ENCODE assay signal across 16 cellular contexts in genomic region chr17:81593105-81593871, GRCh38. TPM values are rescaled to one million over a fixed set of nuclear protein-coding genes. Genes with fewer than 3 reads are reported as not detected.
A peak's percentile ranks its signal among the peaks of the same experiment; 100 is the strongest.
DNase-seq lines count a peak whose midpoint lies in the region; ATAC-seq and TF ChIP-seq lines count a peak whose summit lies in the region.
"Had no signal": no experiment of that assay in that cellular context is flagged by ENCODE, and none has a peak within 500 bp of the region (broad histone marks: within the 10 kb centered on the region; RNA-seq: fewer than 3 reads in every experiment).

No MANE protein-coding gene starts in this region.

- H3K79me2 ChIP-seq in osteoblast (ENCODE audit: insufficient read depth, low read length): peaks cover 34% of the 10 kb centered on the region

- no peak overlapping the region for H2AFZ ChIP-seq in osteoblast (ENCODE audit: low read length)

- POLR2A ChIA-PET in HEK293 (lab: Yijun Ruan, JAX): no interaction called here

- H3K9me3 ChIP-seq in HEK293 (ENCODE audit: control insufficient read depth, insufficient read depth, low read depth, low read length) (no peaks in the 10 kb centered on the region), SK-N-MC (ENCODE audit: low read depth, low read length) (no peaks in the 10 kb centered on the region), left ventricle myocardium inferior (replicated peaks) (no peaks in the 10 kb centered on the region), osteoblast (ENCODE audit: low read depth, low read length) (no peaks in the 10 kb centered on the region), left lung (no peaks in the 10 kb centered on the region), esophagus muscularis mucosa (no peaks in the 10 kb centered on the region)
- H3K9me3 ChIP-seq: Peyer's patch had no signal

- no peak for TF ChIP-seq POLR2A in esophagus muscularis mucosa (IDR thresholded peaks at IDR 0.05; ENCODE audit: low read depth)

- peaks cover 2% of the 10 kb centered on the region for H4K20me1 ChIP-seq in osteoblast (ENCODE audit: insufficient read depth, low read length)

- H3K4me2 ChIP-seq in osteoblast (ENCODE audit: insufficient read depth, low read length): no peak overlapping the region

- H3K4me1 ChIP-seq in HEK293 (ENCODE audit: control insufficient read depth, insufficient read depth, low read length): no peaks in the 10 kb centered on the region
- peaks cover 28% of the 10 kb centered on the region for H3K4me1 ChIP-seq in left ventricle myocardium inferior
- peaks cover 20% of the 10 kb centered on the region for H3K4me1 ChIP-seq in osteoblast (ENCODE audit: insufficient read depth, low read length)
- no peaks in the 10 kb centered on the region for H3K4me1 ChIP-seq in left lung
- no peaks in the 10 kb centered on the region for H3K4me1 ChIP-seq in esophagus muscularis mucosa
- H3K4me1 ChIP-seq: Peyer's patch had no signal

- DNase-seq in SK-N-MC (ENCODE audit: low read depth, low spot score): no peak
- DNase-seq in left ventricle myocardium inferior: no peak
- DNase-seq in osteoblast (ENCODE audit: insufficient read length, low spot score, missing footprints): no peak
- DNase-seq in OCI-M2 (lab: John Stamatoyannopoulos, UW; ENCODE audit: unreplicated experiment): no peak
- DNase-seq in left lung: no peak
- no peak for DNase-seq in esophagus muscularis mucosa (ENCODE audit: extremely low spot score)
- DNase-seq: C1 segment of cervical spinal cord, H7, Kasumi-1, NCI-H2029, NCI-H2171 treated with DMSO at 0.1 percent for 48 hours, NCI-H774, Peyer's patch, SIG-M5 had no signal

- H3K4me3 ChIP-seq in HEK293 (ENCODE audit: low read depth, low read length) (no peak overlapping the region), SK-N-MC (no peak overlapping the region), left ventricle myocardium inferior (no peak overlapping the region), osteoblast (ENCODE audit: insufficient read depth, low read length) (no peak overlapping the region), left lung (no peak overlapping the region), esophagus muscularis mucosa (no peak overlapping the region)
- H3K4me3 ChIP-seq: Peyer's patch had no signal

- H3K9ac ChIP-seq in SK-N-MC (ENCODE audit: insufficient read length): no peak overlapping the region

- no peak for TF ChIP-seq EP300 in esophagus muscularis mucosa (IDR thresholded peaks at IDR 0.05)

- intact Hi-C loops in left ventricle myocardium inferior (cut with micrococcal nuclease) (no loop called here), left lung (cut with DNase I) (no loop called here), esophagus muscularis mucosa (cut with DNase I) (no loop called here)

- CTCF ChIA-PET in HEK293 (lab: Yijun Ruan, JAX): interaction anchor here (3.5 kb wide), 1 partner anchor 8 kb away, joined by 19 read pairs; no protein-coding TSS in a partner anchor

- TF ChIP-seq CTCF in HEK293 (tag by site-specific recombination; IDR thresholded peaks at IDR 0.05) (no peak), left ventricle myocardium inferior (IDR thresholded peaks at IDR 0.05; ENCODE audit: borderline replicate concordance) (no peak), osteoblast (IDR thresholded peaks at IDR 0.05; ENCODE audit: extremely low read depth, low read depth, low read length) (no peak), left lung (IDR thresholded peaks at IDR 0.05) (no peak), esophagus muscularis mucosa (IDR thresholded peaks at IDR 0.05) (no peak)

- ATAC-seq in SK-N-SH treated with all-trans-retinoic acid at 6 μM for 48 hours (no peak), left lung (no peak)

- WGBS in esophagus muscularis mucosa: 89% methylated on average over 11 of the region's 11 CpGs

- H3K27me3 ChIP-seq in left ventricle myocardium inferior (ENCODE audit: low read depth) (no peaks in the 10 kb centered on the region), osteoblast (ENCODE audit: insufficient read depth, low read length) (no peaks in the 10 kb centered on the region), left lung (no peaks in the 10 kb centered on the region), esophagus muscularis mucosa (no peaks in the 10 kb centered on the region)
- H3K27me3 ChIP-seq: Peyer's patch had no signal

- H3K36me3 ChIP-seq in HEK293 (ENCODE audit: control insufficient read depth in 2 of 2, insufficient read depth in 1 of 2, low read length in 2 of 2) (peaks cover 78 to 92% of the 10 kb centered on the region in 2 experiments), SK-N-MC (ENCODE audit: insufficient read depth, low read length) (peaks cover 83% of the 10 kb centered on the region), left ventricle myocardium inferior (peaks cover 100% of the 10 kb centered on the region), osteoblast (ENCODE audit: insufficient read depth, low read length) (peaks cover 80% of the 10 kb centered on the region), left lung (peaks cover under 1 to 100% of the 10 kb centered on the region in 2 donors), esophagus muscularis mucosa (peaks cover 69 to 99% (median 97%) of the 10 kb centered on the region in 4 donors)

- no peak overlapping the region for H3K27ac ChIP-seq in HEK293 (ENCODE audit: extremely low read depth, low read depth, low read length)
- 0 out of 2 replicates have a peak overlapping the region, but pooled peaks have one; percentile 46 for H3K27ac ChIP-seq in SK-N-MC
- H3K27ac ChIP-seq in left ventricle myocardium inferior (replicated peaks): peak overlapping the region; percentile 70
- peak overlapping the region; percentile 16 for H3K27ac ChIP-seq in osteoblast (ENCODE audit: low read depth, low read length)
- no peak overlapping the region for H3K27ac ChIP-seq in left lung
- no peak overlapping the region for H3K27ac ChIP-seq in esophagus muscularis mucosa (replicated peaks in 1 of 4)
- H3K27ac ChIP-seq: Peyer's patch had no signal

TF ChIP-seq in HEK293, 187 proteins besides CTCF, POLR2A, EP300 and RAD21:
- peak; percentile 59; the same call in 1 of the 2 replicates for TF ChIP-seq ZNF600 (tag by site-specific recombination; IDR thresholded peaks at IDR 0.05)
- no peak for TF ChIP-seq ZNF707 (tag by site-specific recombination; IDR thresholded peaks at IDR 0.05)
TF ChIP-seq in HEK293: peak in this region for 1.

TF ChIP-seq in SK-N-SH treated with all-trans-retinoic acid at 6 μM for 48 hours, 23 proteins besides CTCF, POLR2A, EP300 and RAD21:
- no peak for TF ChIP-seq BACH2 (CRISPR knock-in tag; IDR thresholded peaks at IDR 0.05; ENCODE audit: borderline replicate concordance)
- no peak for TF ChIP-seq ZNF8 (CRISPR knock-in tag; IDR thresholded peaks at IDR 0.05)
- no peak for TF ChIP-seq CREB5 (CRISPR knock-in tag; IDR thresholded peaks at IDR 0.05; ENCODE audit: low read depth)
- TF ChIP-seq ESRRG (CRISPR knock-in tag; IDR thresholded peaks at IDR 0.05): no peak
- no peak for TF ChIP-seq TOX (CRISPR knock-in tag; IDR thresholded peaks at IDR 0.05; ENCODE audit: borderline replicate concordance)
- TF ChIP-seq ISL1 (CRISPR knock-in tag; IDR thresholded peaks at IDR 0.05): no peak
- TF ChIP-seq CSDC2 (CRISPR knock-in tag; IDR thresholded peaks at IDR 0.05): no peak
- TF ChIP-seq PPARA (CRISPR knock-in tag; IDR thresholded peaks at IDR 0.05; ENCODE audit: borderline replicate concordance): no peak
- no peak for TF ChIP-seq CSRNP3 (CRISPR knock-in tag; IDR thresholded peaks at IDR 0.05)
- no peak for TF ChIP-seq RARB (CRISPR knock-in tag; IDR thresholded peaks at IDR 0.05)
- TF ChIP-seq ZFP30 (CRISPR knock-in tag; IDR thresholded peaks at IDR 0.05): no peak
- no peak for TF ChIP-seq ARNTL (CRISPR knock-in tag; IDR thresholded peaks at IDR 0.05; ENCODE audit: borderline replicate concordance, low read depth)
- TF ChIP-seq ZNF565 (CRISPR knock-in tag; conservative IDR thresholded peaks at IDR 0.05; ENCODE audit: low read depth): no peak
- no peak for TF ChIP-seq ZC3H10 (CRISPR knock-in tag; IDR thresholded peaks at IDR 0.05)
- TF ChIP-seq ZFP3 (CRISPR knock-in tag; IDR thresholded peaks at IDR 0.05): no peak
- TF ChIP-seq ZNF70 (CRISPR knock-in tag; IDR thresholded peaks at IDR 0.05): no peak
- no peak for TF ChIP-seq GLIS3 (CRISPR knock-in tag; IDR thresholded peaks at IDR 0.05)

RNA-seq across cellular contexts. Expression of gene FAAP100, which starts 41.1 kb away (rescaled TPM):
- total RNA-seq in left ventricle myocardium inferior (15.9 TPM), osteoblast (43.0 and 44.5 TPM in 2 replicates), left lung (10 to 100 TPM; 28.1 to 28.4 TPM), esophagus muscularis mucosa (10 to 100 TPM; 13.7 to 33.3 (median 18.6) TPM)

RNA-seq across cellular contexts. Expression of gene NPLOC4, which starts 43.6 kb away (rescaled TPM):
- 87.5 TPM for total RNA-seq in left ventricle myocardium inferior
- total RNA-seq in osteoblast: 97.8 and 118 TPM in 2 replicates
- total RNA-seq in left lung: 100 to 1,000 TPM in 1 of 2 donors, 10 to 100 TPM in 1; 95.3 to 122 TPM
- total RNA-seq in esophagus muscularis mucosa: 10 to 100 TPM; 58.1 to 86.6 (median 65.7) TPM

RNA-seq across cellular contexts. Expression of gene TSPAN10, which starts 43.7 kb away (rescaled TPM):
- 0.30 TPM for total RNA-seq in left ventricle myocardium inferior
- 2.9 and 11.5 TPM in 2 replicates for total RNA-seq in osteoblast
- total RNA-seq in left lung: 1 to 10 TPM in 1 of 2 donors, under 1 TPM in 1; 0.52 to 1.6 TPM
- under 1 TPM in 2 of 4 donors, not detected in 2; 0.32 to 0.92 TPM for total RNA-seq in esophagus muscularis mucosa
- total RNA-seq: Peyer's patch had no signal

Comparison
In these comparisons a context has a peak if more than half of its experiments do, and no peak if none do; other contexts are left out.
1. H3K27ac ChIP-seq: peak in SK-N-MC (single experiment), left ventricle myocardium inferior (single experiment) and osteoblast (single experiment); none in HEK293 (single experiment), left lung (0 of 2) and esophagus muscularis mucosa (0 of 4).